In the genomic region with DNA sequence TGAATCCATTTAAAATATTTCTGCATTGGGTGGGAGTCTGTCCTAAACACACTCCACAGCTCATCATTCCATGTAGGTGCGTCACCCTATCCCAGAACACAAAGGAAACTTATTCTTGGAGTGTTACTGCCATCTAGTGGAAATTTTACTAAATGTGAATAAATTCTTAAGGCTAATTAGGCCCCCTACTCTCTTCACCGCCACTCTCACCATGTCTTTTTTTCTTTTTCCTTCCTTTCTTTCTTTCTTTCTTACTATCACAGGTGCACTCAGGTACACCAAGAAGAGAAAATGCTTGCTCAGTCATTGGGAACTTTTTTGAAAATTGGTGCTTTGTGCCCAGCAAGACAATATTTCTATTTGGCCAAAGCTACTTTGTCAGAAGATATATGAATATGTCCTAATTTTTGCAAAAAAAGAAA, we compare ENCODE assay signal across 8 cellular contexts. TPM values are rescaled to one million over a fixed set of nuclear protein-coding genes. Genes with fewer than 3 reads are reported as not detected.
DNase-seq lines count a peak whose midpoint lies in the region; ATAC-seq, FAIRE-seq and TF ChIP-seq lines count a peak whose summit lies in the region.

No MANE protein-coding gene starts in this region.

- in situ Hi-C loops in K562 (cut with MboI): loop anchor here (5.0 to 25.0 kb wide), 3 partner anchors 177 to 1783 kb away; no protein-coding TSS in a partner anchor

- ATAC-seq in HG02588 (IDR thresholded peaks at IDR 0.05; ENCODE audit: unreplicated experiment) (peak; percentile 46), K562 (peak; percentile 87), HG03442 (IDR thresholded peaks at IDR 0.05; ENCODE audit: unreplicated experiment) (no peak), GM21360 (IDR thresholded peaks at IDR 0.05; ENCODE audit: unreplicated experiment) (no peak)

- 9% methylated on average over 2 of the region's 2 CpGs for WGBS in K562 (ENCODE audit: insufficient coverage, low coverage, missing lambda C conversion rate)
- WGBS in iPS DF 6.9 (ENCODE audit: insufficient coverage, insufficient read length): no CpG with 5 or more reads among the region's 2 CpGs

- H3K4me3 ChIP-seq in K562 (no peak overlapping the region), iPS DF 6.9 (ENCODE audit: low read length) (no peak overlapping the region)

- no peaks in the 10 kb centered on the region for H3K9me3 ChIP-seq in K562 (replicated peaks; ENCODE audit: control insufficient read depth, insufficient read depth, low read depth, low read length)
- no peaks in the 10 kb centered on the region for H3K9me3 ChIP-seq in iPS DF 6.9 (ENCODE audit: control insufficient read depth, insufficient read depth, low read length)

- DNase-seq in DMS153 (lab: John Stamatoyannopoulos, UW): peak; percentile 30
- peak; percentile 41 for DNase-seq in NCI-H345 treated with DMSO at 0.1 percent for 48 hours (lab: John Stamatoyannopoulos, UW; ENCODE audit: unreplicated experiment)
- peak; percentile 60 to 79 (median 68) for DNase-seq in K562 (ENCODE audit: extremely low read depth in 1 of 4, low spot score in 3 of 4)
- peak; percentile 47 for DNase-seq in iPS DF 6.9 (ENCODE audit: low read depth, low spot score)
- DNase-seq in smooth muscle cell of the brain vasculature (ENCODE audit: low read depth, low spot score): peak; percentile 52

- peak; percentile 85 for FAIRE-seq in K562 (lab: Jason Lieb, UNC)

- no peak for TF ChIP-seq EP300 in K562 (IDR thresholded peaks at IDR 0.05; ENCODE audit: low read length)

- H3K27ac ChIP-seq in K562 (ENCODE audit: extremely low read depth, low read depth, low read length): no peak overlapping the region
- no peak overlapping the region for H3K27ac ChIP-seq in iPS DF 6.9 (ENCODE audit: low read length)

- peaks cover 0 to 5% of the 10 kb centered on the region in 2 experiments; a peak in 3 of 5 replicates for H3K4me1 ChIP-seq in K562 (replicated peaks in 1 of 2; ENCODE audit: control insufficient read depth in 2 of 2, insufficient read depth in 2 of 2, low read length in 2 of 2)
- H3K4me1 ChIP-seq in iPS DF 6.9 (ENCODE audit: control insufficient read depth, insufficient read depth, low read length): no peaks in the 10 kb centered on the region

- intact Hi-C loops in K562 (cut with micrococcal nuclease): loop anchor here (1.0 to 10.0 kb wide), 6 partner anchors 29 to 721 kb away; partner anchors contain the start of gene FGF7

- no peak for TF ChIP-seq POLR2A in K562 (conservative IDR thresholded peaks at IDR 0.05)

- no TSS peak for BruUV-seq in K562 (replicated peaks; lab: Mats Ljungman, UMichigan)

- POLR2A ChIA-PET in K562 (lab: Yijun Ruan, JAX): interaction anchor here (0.6 to 1.3 kb wide), 3 partner anchors 37 to 1284 kb away, joined by 3 read pairs; no protein-coding TSS in a partner anchor

- H2AFZ ChIP-seq in K562 (ENCODE audit: low read depth, low read length): peak overlapping the region; percentile 54

- no peak overlapping the region for H3K4me2 ChIP-seq in K562 (ENCODE audit: insufficient read depth, low read length)

- TF ChIP-seq RAD21 in K562 (CRISPR knock-in tag; conservative IDR thresholded peaks at IDR 0.05 in 1 of 2, IDR thresholded peaks at IDR 0.05 in 1 of 2): peak; percentile 84 to 88

- H4K20me1 ChIP-seq in K562 (replicated peaks; ENCODE audit: control insufficient read depth, insufficient read depth, low read length): no peaks in the 10 kb centered on the region

- peak; percentile 38 to 66 (median 45); a peak in 4 of 6 replicates for TF ChIP-seq CTCF in K562 (IDR thresholded peaks at IDR 0.05 in 2 of 3, conservative IDR thresholded peaks at IDR 0.05 in 1 of 3; ENCODE audit: insufficient read depth in 2 of 3, low read depth in 1 of 3, low read length in 3 of 3)

- H3K36me3 ChIP-seq in K562 (ENCODE audit: control insufficient read depth, insufficient read depth, low read length) (no peaks in the 10 kb centered on the region), iPS DF 6.9 (ENCODE audit: control insufficient read depth, insufficient read depth, low read length) (no peaks in the 10 kb centered on the region)

- H3K9ac ChIP-seq in K562 (ENCODE audit: insufficient read depth in 1 of 2, low read depth in 2 of 2, low read length in 2 of 2): no peak overlapping the region

- no peaks in the 10 kb centered on the region for H3K9me1 ChIP-seq in K562 (ENCODE audit: control insufficient read depth, insufficient read depth, low read length)

- no peaks in the 10 kb centered on the region for H3K79me2 ChIP-seq in K562 (ENCODE audit: control insufficient read depth, insufficient read depth, low read length)

- CTCF ChIA-PET in K562 (lab: Yijun Ruan, JAX; ENCODE audit: low intra/inter-chr PET ratio): interaction anchor here (0.7 to 2.2 kb wide), 6 partner anchors 171 to 1809 kb away, joined by 3 to 13 read pairs (median 6); no protein-coding TSS in a partner anchor

- no peaks in the 10 kb centered on the region for H3K27me3 ChIP-seq in K562 (ENCODE audit: control insufficient read depth in 2 of 2, insufficient read depth in 2 of 2, low read length in 2 of 2)
- no peaks in the 10 kb centered on the region for H3K27me3 ChIP-seq in iPS DF 6.9 (ENCODE audit: control insufficient read depth, insufficient read depth, low read length)

TF ChIP-seq in K562, 482 proteins besides CTCF, POLR2A, EP300 and RAD21 (continues in another document):
- TF ChIP-seq HOXB6 (CRISPR knock-in tag; IDR thresholded peaks at IDR 0.05; ENCODE audit: borderline replicate concordance): no peak
- TF ChIP-seq ARID3A (IDR thresholded peaks at IDR 0.05; ENCODE audit: borderline replicate concordance, low read depth, low read length): peak; percentile 52; the same call in 1 of the 2 replicates
- TF ChIP-seq NONO (IDR thresholded peaks at IDR 0.05; ENCODE audit: low read depth in 2 of 2, low read length in 1 of 2): no peak

RNA-seq across cellular contexts. Expression of gene ATP8B4, which starts 26.4 kb away (rescaled TPM):
- 0.25 and 0.76 TPM in 2 replicates for total RNA-seq in K562 (2011; cell fraction: chromatin; rRNA removed; ENCODE audit: low replicate concordance)
- 0.33 TPM in 1 of 2 replicates, not detected in the other for total RNA-seq in K562 (2011; cell fraction: nucleolus; rRNA removed)
- 0.15 and 0.92 TPM in 2 replicates for total RNA-seq in K562 (2011; cell fraction: nucleoplasm; rRNA removed)
- total RNA-seq in K562 (2014; rRNA removed): 0.54 and 0.65 TPM in 2 replicates
- 0.44 and 0.99 TPM in 2 replicates for total RNA-seq in K562 (2014; rRNA removed; fragmentation: Illumina TruSeq; extraction: Trizol)
- total RNA-seq in K562 (2015; rRNA removed; fragmentation: Illumina TruSeq; extraction: Trizol): 1.6 and 2.5 TPM in 2 replicates
- 0.51 and 0.69 TPM in 2 replicates for total RNA-seq in K562 (2021)
- polyA plus RNA-seq in K562 (2011; rRNA removed): 0.15 and 0.18 TPM in 2 replicates
- 0.03 TPM in 1 of 2 replicates, not detected in the other for polyA plus RNA-seq in K562 (2011; cell fraction: cytosol; rRNA removed)
- 0.27 and 0.41 TPM in 2 replicates for polyA plus RNA-seq in K562 (2011; cell fraction: nucleus; rRNA removed)
- 0.49 and 1.9 TPM in 2 replicates for polyA plus RNA-seq in K562 (2012)
- 0.15 and 0.40 TPM in 2 replicates for polyA plus RNA-seq in K562 (2014; fragmentation: Illumina TruSeq; extraction: Trizol)
- under 1 TPM; 0.14 to 0.15 TPM for polyA plus RNA-seq in K562 (2014; fragmentation: Nextera tagmentation; extraction: Ambion mirVana)
- 0.48 and 0.88 TPM in 2 replicates for polyA plus RNA-seq in K562 (2014; rRNA removed)
- 0.24 and 0.42 TPM in 2 replicates for polyA minus RNA-seq in K562 (2011; rRNA and poly(A)+ RNA removed)
- not detected in 2 replicates for polyA minus RNA-seq in K562 (2011; cell fraction: cytosol; rRNA and poly(A)+ RNA removed)
- polyA minus RNA-seq in K562 (2011; cell fraction: nucleus; rRNA and poly(A)+ RNA removed): 0.81 and 0.89 TPM in 2 replicates

RNA-seq across cellular contexts. Expression of gene SLC27A2, which starts 36.5 kb away (rescaled TPM):
- total RNA-seq in K562 (2011; cell fraction: chromatin; rRNA removed; ENCODE audit: low replicate concordance): 18.7 and 19.9 TPM in 2 replicates
- 25.3 and 28.2 TPM in 2 replicates for total RNA-seq in K562 (2011; cell fraction: nucleolus; rRNA removed)
- total RNA-seq in K562 (2011; cell fraction: nucleoplasm; rRNA removed): 18.4 and 21.5 TPM in 2 replicates
- total RNA-seq in K562 (2014; rRNA removed) (28.0 and 29.3 TPM in 2 replicates), K562 (2014; rRNA removed; fragmentation: Illumina TruSeq; extraction: Trizol) (22.7 and 25.0 TPM in 2 replicates), K562 (2015; rRNA removed; fragmentation: Illumina TruSeq; extraction: Trizol) (33.1 and 38.0 TPM in 2 replicates), K562 (2021) (20.9 and 24.4 TPM in 2 replicates)
- polyA plus RNA-seq in K562 (2011; rRNA removed) (17.5 and 17.8 TPM in 2 replicates), K562 (2014; fragmentation: Illumina TruSeq; extraction: Trizol) (18.8 and 24.2 TPM in 2 replicates), K562 (2014; fragmentation: Nextera tagmentation; extraction: Ambion mirVana) (1 to 10 TPM; 4.9 to 6.8 TPM), K562 (2014; rRNA removed) (16.6 and 27.7 TPM in 2 replicates)
- polyA plus RNA-seq in K562 (2011; cell fraction: cytosol; rRNA removed): 12.9 and 18.4 TPM in 2 replicates
- polyA plus RNA-seq in K562 (2011; cell fraction: nucleus; rRNA removed): 8.3 and 8.7 TPM in 2 replicates
- polyA plus RNA-seq in K562 (2012): 20.3 and 44.3 TPM in 2 replicates
- 27.3 and 31.1 TPM in 2 replicates for polyA minus RNA-seq in K562 (2011; rRNA and poly(A)+ RNA removed)
- polyA minus RNA-seq in K562 (2011; cell fraction: cytosol; rRNA and poly(A)+ RNA removed): 15.9 and 19.0 TPM in 2 replicates
- polyA minus RNA-seq in K562 (2011; cell fraction: nucleus; rRNA and poly(A)+ RNA removed): 11.8 and 13.1 TPM in 2 replicates

Comparison
In these comparisons a context has a peak if more than half of its experiments do, and no peak if none do; other contexts are left out.
1. ATAC-seq: peak in HG02588 (single experiment) and K562 (single experiment); none in HG03442 (single experiment) and GM21360 (single experiment).
2. Peak in every context shown above with its lines, with median percentiles within 50 percentile points of each other: DNase-seq.